Comparison of ENCODE assay signal across 1 cellular context in genomic region chr6:44151348-44152108, GRCh38.
TF ChIP-seq lines count a peak whose summit lies in the region.

No MANE protein-coding gene starts in this region.

TF ChIP-seq in GM12878, 131 proteins besides CTCF, POLR2A, EP300 and RAD21 (continued from another document and continues in another):
- TF ChIP-seq REST (IDR thresholded peaks at IDR 0.05; ENCODE audit: low read depth, low read length) (no peak), PAX8 (IDR thresholded peaks at IDR 0.05) (no peak), NR2C2 (IDR thresholded peaks at IDR 0.05; ENCODE audit: borderline replicate concordance, control insufficient read depth, insufficient read length, low read depth) (no peak), KLF5 (IDR thresholded peaks at IDR 0.05; ENCODE audit: partially characterized antibody) (no peak), BRCA1 (IDR thresholded peaks at IDR 0.05; ENCODE audit: low read depth, low read length) (no peak), MYC (IDR thresholded peaks at IDR 0.05; ENCODE audit: insufficient read depth, insufficient read length, insufficient replicate concordance, low read length, severe bottlenecking) (no peak), CHD2 (IDR thresholded peaks at IDR 0.05; ENCODE audit: borderline replicate concordance, low read depth, low read length) (no peak), RELA (IDR thresholded peaks at IDR 0.05; ENCODE audit: borderline replicate concordance, partially characterized antibody) (no peak), CBX5 (IDR thresholded peaks at IDR 0.05; ENCODE audit: low read depth) (no peak), SIN3A (IDR thresholded peaks at IDR 0.05; ENCODE audit: low read depth, low read length) (no peak), MEF2B (IDR thresholded peaks at IDR 0.05; ENCODE audit: partially characterized antibody, poor library complexity, severe bottlenecking) (no peak), HDAC6 (IDR thresholded peaks at IDR 0.05; ENCODE audit: unreplicated experiment) (no peak), NRF1 (conservative IDR thresholded peaks at IDR 0.05; ENCODE audit: low read depth, low read length) (no peak), KAT2A (conservative IDR thresholded peaks at IDR 0.05; ENCODE audit: control insufficient read depth, low read depth, low read length) (no peak), BCL3 (IDR thresholded peaks at IDR 0.05; ENCODE audit: borderline replicate concordance, insufficient read depth, low read depth, low read length, poor library complexity, severe bottlenecking) (no peak), SMAD1 (IDR thresholded peaks at IDR 0.05; ENCODE audit: low read depth, partially characterized antibody) (no peak), SUZ12 (IDR thresholded peaks at IDR 0.05; ENCODE audit: unreplicated experiment) (no peak), E2F4 (IDR thresholded peaks at IDR 0.05; ENCODE audit: low read depth, low read length) (no peak), RAD51 (IDR thresholded peaks at IDR 0.05) (no peak), IRF5 (IDR thresholded peaks at IDR 0.05; ENCODE audit: borderline replicate concordance) (no peak), ZBTB4 (CRISPR knock-in tag; IDR thresholded peaks at IDR 0.05) (no peak), JUND (IDR thresholded peaks at IDR 0.05; ENCODE audit: low read depth, low read length) (no peak), ASH2L (IDR thresholded peaks at IDR 0.05; ENCODE audit: borderline replicate concordance, low read depth) (no peak), ZBED1 (IDR thresholded peaks at IDR 0.05; ENCODE audit: borderline replicate concordance) (no peak), MXI1 (IDR thresholded peaks at IDR 0.05; ENCODE audit: low read depth, low read length) (no peak), NBN (IDR thresholded peaks at IDR 0.05) (no peak), CUX1 (IDR thresholded peaks at IDR 0.05; ENCODE audit: insufficient replicate concordance, low read depth, low read length) (no peak), TBL1XR1 (IDR thresholded peaks at IDR 0.05; ENCODE audit: low read depth, low read length) (no peak), SKIL (IDR thresholded peaks at IDR 0.05; ENCODE audit: low read depth, poor library complexity, severe bottlenecking) (no peak), MTA2 (IDR thresholded peaks at IDR 0.05; ENCODE audit: low read depth) (no peak), GABPA (IDR thresholded peaks at IDR 0.05; ENCODE audit: low read depth) (no peak), PRDM15 (CRISPR knock-in tag; IDR thresholded peaks at IDR 0.05) (no peak), IKZF2 (IDR thresholded peaks at IDR 0.05) (no peak), EZH2 (IDR thresholded peaks at IDR 0.05; ENCODE audit: borderline replicate concordance, control insufficient read depth, low read depth, low read length) (no peak)
